In genomic region chr7:50281680-50282445, GRCh38 we compare ENCODE assay signal across 9 cellular contexts. TPM values are rescaled to one million over a fixed set of nuclear protein-coding genes. Genes with fewer than 3 reads are reported as not detected.
DNase-seq lines count a peak whose midpoint lies in the region; ATAC-seq and TF ChIP-seq lines count a peak whose summit lies in the region.
"Had no signal": no experiment of that assay in that cellular context is flagged by ENCODE, and none has a peak within 500 bp of the region (broad histone marks: within the 10 kb centered on the region; RNA-seq: fewer than 3 reads in every experiment).

No MANE protein-coding gene starts in this region.

- TF ChIP-seq POLR2A in suprapubic skin (IDR thresholded peaks at IDR 0.05), result no peak

- no peak for TF ChIP-seq CTCF in suprapubic skin (IDR thresholded peaks at IDR 0.05)

- no peaks in the 10 kb centered on the region for H3K27me3 ChIP-seq in suprapubic skin

- H3K36me3 ChIP-seq in suprapubic skin, result no peaks in the 10 kb centered on the region

- DNase-seq in activated CD4-positive, CD25-positive, alpha-beta regulatory T cell (lab: John Stamatoyannopoulos, UW), result no peak
- DNase-seq in NOMO-1 treated with dmso at 0.1 percent for 144 hours (lab: John Stamatoyannopoulos, UW; ENCODE audit: unreplicated experiment) (peak; percentile 50), pons (ENCODE audit: low spot score) (peak; percentile 68), suprapubic skin (ENCODE audit: low spot score in 2 of 2) (no peak), NCI-H774 (lab: John Stamatoyannopoulos, UW) (no peak)
- DNase-seq in stimulated activated CD4-positive, alpha-beta T cell treated with anti-CD3 and anti-CD28 coated beads, Interleukin-12 subunit alpha, Interleukin-12 subunit beta, amount 100 ng/mL, for 4 hours, result no peak

- WGBS in suprapubic skin, result 58% methylated on average over 12 of the region's 12 CpGs

- no peak overlapping the region for H3K4me3 ChIP-seq in suprapubic skin
- H3K4me3 ChIP-seq: A549 had no signal

- TF ChIP-seq EP300 in suprapubic skin (IDR thresholded peaks at IDR 0.05), result no peak

- H3K4me1 ChIP-seq in suprapubic skin, result no peaks in the 10 kb centered on the region
- H3K4me1 ChIP-seq: A549 had no signal

- peak; percentile 51 to 56 for ATAC-seq in activated CD4-positive, CD25-positive, alpha-beta regulatory T cell treated with anti-CD3 and anti-CD28 coated beads, Interleukin-2, amount 50 U/mL, for 24 hours
- peak; percentile 91 for ATAC-seq in HG02763 (IDR thresholded peaks at IDR 0.05; ENCODE audit: unreplicated experiment)
- ATAC-seq: A549 had no signal

- H3K9me3 ChIP-seq in suprapubic skin, result no peaks in the 10 kb centered on the region
- H3K9me3 ChIP-seq: A549 had no signal

- no peak overlapping the region for H3K27ac ChIP-seq in suprapubic skin
- H3K27ac ChIP-seq: A549 had no signal

RNA-seq across cellular contexts. Expression of gene IKZF1, which starts 22.7 kb away (rescaled TPM):
- total RNA-seq in suprapubic skin, result 10 to 100 TPM in 1 of 4 donors, 1 to 10 TPM in 3; 3.2 to 17.5 (median 6.2) TPM

Comparison
In these comparisons a context has a peak if more than half of its experiments do, and no peak if none do; other contexts are left out.
1. DNase-seq: peak in NOMO-1 treated with dmso at 0.1 percent for 144 hours (single experiment) and pons (single experiment); none in activated CD4-positive, CD25-positive, alpha-beta regulatory T cell (0 of 4), suprapubic skin (0 of 2), NCI-H774 (single experiment) and stimulated activated CD4-positive, alpha-beta T cell treated with anti-CD3 and anti-CD28 coated beads, Interleukin-12 subunit alpha, Interleukin-12 subunit beta, amount 100 ng/mL, for 4 hours (single experiment).